8 cellular contexts compared by ENCODE assay signal in the genomic region with DNA sequence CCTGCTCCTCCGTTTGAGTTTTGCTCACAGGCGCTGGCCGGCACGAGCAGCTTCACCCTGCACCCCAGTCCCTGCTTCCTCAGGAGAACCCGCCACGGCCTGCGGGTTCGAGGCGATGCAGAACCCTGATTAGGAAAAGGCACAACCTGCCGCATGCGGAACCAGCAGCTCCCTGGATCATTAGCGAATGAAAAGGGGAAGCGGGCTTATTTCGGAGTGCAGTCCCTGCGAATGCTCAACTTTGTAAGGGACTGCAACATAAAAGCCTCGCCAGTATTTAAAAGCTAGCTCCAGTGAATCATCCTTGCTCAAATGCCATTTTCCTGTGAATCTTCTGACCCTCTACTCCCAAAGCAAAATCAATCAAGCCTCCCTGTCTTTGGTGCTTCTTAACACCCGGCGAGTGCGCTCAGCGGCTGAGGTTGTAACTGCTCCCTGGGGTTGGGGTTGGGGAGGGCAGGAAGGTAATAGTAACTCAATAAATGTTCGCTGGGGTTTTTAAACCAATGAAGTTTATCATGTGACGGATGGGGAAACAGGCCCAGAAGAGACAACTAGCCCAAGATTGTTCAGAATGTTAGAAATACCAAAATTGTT. TPM values are rescaled to one million over a fixed set of nuclear protein-coding genes. Genes with fewer than 3 reads are reported as not detected.
DNase-seq lines count a peak whose midpoint lies in the region; ATAC-seq, FAIRE-seq and TF ChIP-seq lines count a peak whose summit lies in the region.

No MANE protein-coding gene starts in this region.

- TF ChIP-seq CTCF in lower lobe of right lung (IDR thresholded peaks at IDR 0.05): no peak

- H3K4me3 ChIP-seq in lower lobe of right lung (peak overlapping the region; percentile 98), stomach smooth muscle (ENCODE audit: low read length in 2 of 2) (peak overlapping the region; percentile 89 to 96)

- intact Hi-C loops in lower lobe of right lung (cut with DNase I): no loop called here

- ATAC-seq in HG02642 (IDR thresholded peaks at IDR 0.05; ENCODE audit: poor library complexity, unreplicated experiment): peak; percentile 38
- peak; percentile 49 to 69 for ATAC-seq in lower lobe of right lung

- H3K9me3 ChIP-seq in lower lobe of right lung (no peaks in the 10 kb centered on the region), stomach smooth muscle (ENCODE audit: control insufficient read depth in 2 of 2, low read length in 2 of 2) (no peaks in the 10 kb centered on the region)

- no peaks in the 10 kb centered on the region for H3K36me3 ChIP-seq in lower lobe of right lung
- H3K36me3 ChIP-seq in stomach smooth muscle (ENCODE audit: control insufficient read depth in 2 of 2, insufficient read depth in 2 of 2, low read length in 2 of 2): no peaks in the 10 kb centered on the region

- H3K27ac ChIP-seq in caudate nucleus (ENCODE audit: low read depth, low read length) (peak overlapping the region; percentile 90), lower lobe of right lung (peak overlapping the region; percentile 98), stomach smooth muscle (ENCODE audit: low read length) (peak overlapping the region; percentile 82)

- peak; percentile 48 for FAIRE-seq in GM18507 (lab: Jason Lieb, UNC)

- peaks cover 29% of the 10 kb centered on the region for H3K4me1 ChIP-seq in lower lobe of right lung
- H3K4me1 ChIP-seq in stomach smooth muscle (ENCODE audit: control insufficient read depth, insufficient read depth, low read length): peaks cover 18% of the 10 kb centered on the region

- H3K9ac ChIP-seq in stomach smooth muscle (ENCODE audit: low read length in 2 of 2): peak overlapping the region; percentile 71 to 73

- peak; percentile 22 for DNase-seq in GM18507 (ENCODE audit: extremely low spot score, insufficient read length, low read depth)
- DNase-seq in RPMI8226: peak; percentile 68
- DNase-seq in caudate nucleus (lab: John Stamatoyannopoulos, UW): peak in 23 of 61 donors; percentile 50 to 87 (median 71)
- DNase-seq in lower lobe of right lung: peak; percentile 79
- DNase-seq in SHP77 (lab: John Stamatoyannopoulos, UW): no peak
- DNase-seq in ACHN: no peak

- H3K27me3 ChIP-seq in lower lobe of right lung (ENCODE audit: low read depth) (no peaks in the 10 kb centered on the region), stomach smooth muscle (ENCODE audit: control insufficient read depth in 1 of 2, insufficient read depth in 2 of 2, low read length in 2 of 2) (no peaks in the 10 kb centered on the region)

- in situ Hi-C loops in ACHN (cut with HindIII; ENCODE audit: low pct_ligation_motif_present, low pct_unique_long_range_greater_than_20kb, low sequenced_read_pairs): loop anchor here (25.0 kb wide), 1 partner anchor 134 kb away; no protein-coding TSS in a partner anchor

RNA-seq across cellular contexts. Expression of a gene that starts 0.7 kb away (rescaled TPM):
- 38.1 TPM for total RNA-seq in lower lobe of right lung

RNA-seq across cellular contexts. Expression of a gene that starts 30.9 kb away (rescaled TPM):
- 26.9 TPM for total RNA-seq in lower lobe of right lung

Comparison
In these comparisons a context has a peak if more than half of its experiments do, and no peak if none do; other contexts are left out.
1. DNase-seq: peak in GM18507 (single experiment), RPMI8226 (single experiment) and lower lobe of right lung (single experiment); none in SHP77 (0 of 2) and ACHN (single experiment).
2. Peak in every context shown above with its lines, with median percentiles within 50 percentile points of each other: H3K27ac ChIP-seq.